In genomic region chr6:53616450-53617357, GRCh38 we compare ENCODE assay signal across 20 cellular contexts. TPM values are rescaled to one million over a fixed set of nuclear protein-coding genes. Genes with fewer than 3 reads are reported as not detected.
A peak's percentile ranks its signal among the peaks of the same experiment; 100 is the strongest.
DNase-seq lines count a peak whose midpoint lies in the region; ATAC-seq, FAIRE-seq and TF ChIP-seq lines count a peak whose summit lies in the region.
"Had no signal": no experiment of that assay in that cellular context is flagged by ENCODE, and none has a peak within 500 bp of the region (broad histone marks: within the 10 kb centered on the region; RNA-seq: fewer than 3 reads in every experiment).

No MANE protein-coding gene starts in this region.

- RAD21 ChIA-PET in HCT116 (lab: Charles Lee; ENCODE audit: low non-redundant PET in 1 of 2, low total read pairs in 2 of 2, uncharacterized antibody in 2 of 2, unreplicated experiment in 2 of 2) = no interaction called here

- H3K4me1 ChIP-seq in HCT116 (ENCODE audit: control insufficient read depth in 1 of 2, insufficient read depth in 2 of 2, low read length in 2 of 2) = peaks cover 23 to 54% of the 10 kb centered on the region in 2 experiments
- peaks cover 38% of the 10 kb centered on the region for H3K4me1 ChIP-seq in keratinocyte (ENCODE audit: control insufficient read depth, extremely low read depth, insufficient read depth, low read length)
- H3K4me1 ChIP-seq: vagina had no signal

- dilution Hi-C loops in keratinocyte (cut with MboI; ENCODE audit: extremely low pct_ligation_motif_present, low sequenced_read_pairs) = no loop called here

- peaks cover 25% of the 10 kb centered on the region for H3K27me3 Mint-ChIP-seq in stimulated activated memory B cell treated with anti-CD40 and anti-IgM and Interleukin-4, amounts not matched to agents 10 μg/mL and 1 μg/mL and 100 μg/mL, for 72 hours
- peaks cover 2% of the 10 kb centered on the region for H3K27me3 Mint-ChIP-seq in activated CD4-positive, alpha-beta T cell treated with anti-CD3 and anti-CD28 coated beads, Interleukin-2, amount 10 ng/mL, durations not matched to agents 7 days and 5 days
- peaks cover 20 to 31% of the 10 kb centered on the region in 2 donors for H3K27me3 Mint-ChIP-seq in T-cell

- peak; percentile 75 for FAIRE-seq in keratinocyte (lab: Jason Lieb, UNC)
- FAIRE-seq: D721Med, GM12892 had no signal

- no peaks in the 10 kb centered on the region for H3K36me3 Mint-ChIP-seq in stimulated activated memory B cell treated with anti-CD40 and anti-IgM and Interleukin-4, amounts not matched to agents 10 μg/mL and 1 μg/mL and 100 μg/mL, for 72 hours
- H3K36me3 Mint-ChIP-seq in activated CD4-positive, alpha-beta T cell treated with anti-CD3 and anti-CD28 coated beads, Interleukin-2, amount 10 ng/mL, durations not matched to agents 7 days and 5 days (ENCODE audit: low read depth) = no peaks in the 10 kb centered on the region
- H3K36me3 Mint-ChIP-seq in T-cell = no peaks in the 10 kb centered on the region

- BruUV-seq in HCT116 (replicated peaks; lab: Mats Ljungman, UMichigan) = TSS peak; percentile 73

- H3K4me3 ChIP-seq in HCT116 (replicated peaks in 1 of 2; ENCODE audit: low read depth in 1 of 2, low read length in 2 of 2) (peak overlapping the region in 1 of 2 experiments; percentile 37; a peak in 2 of 4 replicates), keratinocyte (ENCODE audit: control insufficient read depth in 2 of 3, extremely low read depth in 1 of 3, insufficient read depth in 2 of 3, low read depth in 1 of 3, low read length in 3 of 3) (peak overlapping the region in 1 of 3 experiments; percentile 15)
- H3K4me3 ChIP-seq: mucosa of descending colon, vagina had no signal

- H3K9ac ChIP-seq in HCT116 (ENCODE audit: low read length) = peak overlapping the region; percentile 72
- H3K9ac ChIP-seq in keratinocyte (ENCODE audit: control insufficient read depth, extremely low read depth, insufficient read depth, low read length) = peak overlapping the region; percentile 82

- CTCF ChIA-PET in HCT116 (lab: Charles Lee) (interaction anchor here (1.3 kb wide), 1 partner anchor 35 kb away, joined by 4 read pairs; no protein-coding TSS in a partner anchor), T-cell (lab: Charles Lee) (interaction anchor here in 1 of 2 donors (0.6 kb wide), 1 partner anchor 28 kb away, joined by 3 read pairs; no protein-coding TSS in a partner anchor)
- CTCF ChIA-PET in activated CD4-positive, alpha-beta T cell treated with anti-CD3 and anti-CD28 coated beads, Interleukin-2, amount 10 ng/mL, durations not matched to agents 7 days and 5 days (lab: Charles Lee) = interaction anchor here (1.4 kb wide), 1 partner anchor 15 kb away, joined by 3 read pairs; no protein-coding TSS in a partner anchor

- H3K79me2 ChIP-seq in HCT116 (ENCODE audit: insufficient read depth, low read length) (no peaks in the 10 kb centered on the region), keratinocyte (ENCODE audit: control insufficient read depth, insufficient read depth, low read length) (no peaks in the 10 kb centered on the region)

- H3K4me3 Mint-ChIP-seq in stimulated activated memory B cell treated with anti-CD40 and anti-IgM and Interleukin-4, amounts not matched to agents 10 μg/mL and 1 μg/mL and 100 μg/mL, for 72 hours = no peak overlapping the region
- H3K4me3 Mint-ChIP-seq in activated CD4-positive, alpha-beta T cell treated with anti-CD3 and anti-CD28 coated beads, Interleukin-2, amount 10 ng/mL, durations not matched to agents 7 days and 5 days = no peak overlapping the region
- no peak overlapping the region for H3K4me3 Mint-ChIP-seq in T-cell
- H3K4me3 Mint-ChIP-seq: HFFc6; stimulated activated naive CD8-positive, alpha-beta T cell treated with anti-CD3 and anti-CD28 coated beads, Interleukin-15, amount 100 ng/mL, for 72 hours had no signal

- H2AFZ ChIP-seq in HCT116 (ENCODE audit: low read depth, low read length, poor library complexity, severe bottlenecking) = peak overlapping the region; percentile 79
- no peak overlapping the region for H2AFZ ChIP-seq in keratinocyte (ENCODE audit: control insufficient read depth, low read length)

- no peaks in the 10 kb centered on the region for H3K36me3 ChIP-seq in HCT116 (ENCODE audit: control insufficient read depth in 1 of 2, insufficient read depth in 2 of 2, low read length in 2 of 2)
- no peaks in the 10 kb centered on the region for H3K36me3 ChIP-seq in keratinocyte (ENCODE audit: control insufficient read depth in 2 of 2, extremely low read depth in 1 of 2, insufficient read depth in 2 of 2, low read length in 2 of 2)
- H3K36me3 ChIP-seq: vagina had no signal

- POLR2A ChIA-PET in HCT116 (lab: Charles Lee) (interaction anchor here (1.5 kb wide), 1 partner anchor 68 kb away, joined by 4 read pairs; no protein-coding TSS in a partner anchor), T-cell (lab: Charles Lee) (no interaction called here)
- POLR2A ChIA-PET in activated CD4-positive, alpha-beta T cell treated with anti-CD3 and anti-CD28 coated beads, Interleukin-2, amount 10 ng/mL, durations not matched to agents 7 days and 5 days (lab: Charles Lee) = no interaction called here

- DNase-seq in HCT116 (ENCODE audit: low read depth, low spot score) = peak; percentile 39
- peak; percentile 49 for DNase-seq in SW480 (ENCODE audit: low spot score)
- no peak for DNase-seq in keratinocyte (ENCODE audit: low read depth, low spot score)
- DNase-seq in activated CD4-positive, alpha-beta T cell treated with anti-CD3 and anti-CD28 coated beads, Interleukin-2, amount 10 ng/mL, durations not matched to agents 7 days and 5 days = no peak
- DNase-seq in NCI-H446 (lab: John Stamatoyannopoulos, UW) = no peak
- DNase-seq in T-cell = no peak
- no peak for DNase-seq in NK-92 treated with Interleukin-12 subunit alpha and Interleukin-12 subunit beta, amount 100 ng/mL, for 24 hours (lab: John Stamatoyannopoulos, UW)
- DNase-seq: activated gamma-delta T cell; foreskin melanocyte; GF-D8; HFFc6; NCI-H1092; NCI-H82; stimulated activated CD4-positive, alpha-beta T cell treated with anti-CD3 and anti-CD28 coated beads, Interleukin-1b, Interleukin-23, amount 100 ng/mL, for 48 hours; stimulated activated naive CD8-positive, alpha-beta T cell treated with anti-CD3 and anti-CD28 coated beads, Interleukin-15, amount 100 ng/mL, for 72 hours had no signal

- H3K27ac ChIP-seq in HCT116 (ENCODE audit: low read depth, low read length) (peak overlapping the region; percentile 79), keratinocyte (ENCODE audit: control insufficient read depth, insufficient read depth, low read length) (peak overlapping the region; percentile 99)
- H3K27ac ChIP-seq: vagina had no signal

- no peaks in the 10 kb centered on the region for H3K27me3 ChIP-seq in HCT116 (ENCODE audit: insufficient read depth, low read length)
- no peaks in the 10 kb centered on the region for H3K27me3 ChIP-seq in keratinocyte (ENCODE audit: control insufficient read depth, extremely low read depth, insufficient read depth, low read length)
- H3K27me3 ChIP-seq: vagina had no signal

- ATAC-seq in HCT116 (peak; percentile 36), T-cell (replicated peaks in 1 of 4) (no peak)
- no peak for ATAC-seq in stimulated activated memory B cell treated with anti-CD40 and anti-IgM and Interleukin-4, amounts not matched to agents 10 μg/mL and 1 μg/mL and 100 μg/mL, for 72 hours
- ATAC-seq: stimulated activated naive CD8-positive, alpha-beta T cell treated with anti-CD3 and anti-CD28 coated beads, Interleukin-15, amount 100 ng/mL, for 72 hours had no signal

- H3K9me3 Mint-ChIP-seq in stimulated activated memory B cell treated with anti-CD40 and anti-IgM and Interleukin-4, amounts not matched to agents 10 μg/mL and 1 μg/mL and 100 μg/mL, for 72 hours = no peaks in the 10 kb centered on the region
- no peaks in the 10 kb centered on the region for H3K9me3 Mint-ChIP-seq in activated CD4-positive, alpha-beta T cell treated with anti-CD3 and anti-CD28 coated beads, Interleukin-2, amount 10 ng/mL, durations not matched to agents 7 days and 5 days
- no peaks in the 10 kb centered on the region for H3K9me3 Mint-ChIP-seq in T-cell
- H3K9me3 Mint-ChIP-seq: HFFc6; stimulated activated naive CD8-positive, alpha-beta T cell treated with anti-CD3 and anti-CD28 coated beads, Interleukin-15, amount 100 ng/mL, for 72 hours had no signal

- no peaks in the 10 kb centered on the region for H3K9me1 ChIP-seq in keratinocyte (ENCODE audit: control insufficient read depth, extremely low read depth, insufficient read depth, low read length)

- no peak for TF ChIP-seq POLR2A in HCT116 (IDR thresholded peaks at IDR 0.05; ENCODE audit: borderline replicate concordance, extremely low read depth, insufficient read depth, insufficient read length)

- no peaks in the 10 kb centered on the region for H3K9me2 ChIP-seq in HCT116 (ENCODE audit: insufficient read depth)

- no peak for TF ChIP-seq CTCF in HCT116 (IDR thresholded peaks at IDR 0.05 in 2 of 3, conservative IDR thresholded peaks at IDR 0.05 in 1 of 3; ENCODE audit: borderline replicate concordance in 1 of 3, insufficient read depth in 1 of 3, low read depth in 2 of 3, low read length in 2 of 3)
- no peak for TF ChIP-seq CTCF in keratinocyte (optimal IDR thresholded peaks at IDR 0.05 in 1 of 3, IDR thresholded peaks at IDR 0.05 in 1 of 3, conservative IDR thresholded peaks at IDR 0.05 in 1 of 3; ENCODE audit: extremely low read depth in 1 of 3, insufficient read depth in 2 of 3, low read length in 3 of 3)

- H3K4me2 ChIP-seq in HCT116 (ENCODE audit: low read length) = peak overlapping the region; percentile 72
- H3K4me2 ChIP-seq in keratinocyte (ENCODE audit: control insufficient read depth, extremely low read depth, insufficient read depth, low read depth, low read length) = peak overlapping the region; percentile 92

- H3K9me3 ChIP-seq in HCT116 (ENCODE audit: control insufficient read depth in 1 of 2, insufficient read depth in 1 of 2, low read depth in 1 of 2, low read length in 2 of 2) (no peaks in the 10 kb centered on the region), keratinocyte (ENCODE audit: control insufficient read depth, low read depth, low read length) (no peaks in the 10 kb centered on the region)
- H3K9me3 ChIP-seq: mucosa of descending colon, vagina had no signal

- peak overlapping the region; percentile 12 for H3K27ac Mint-ChIP-seq in stimulated activated memory B cell treated with anti-CD40 and anti-IgM and Interleukin-4, amounts not matched to agents 10 μg/mL and 1 μg/mL and 100 μg/mL, for 72 hours
- no peak overlapping the region for H3K27ac Mint-ChIP-seq in activated CD4-positive, alpha-beta T cell treated with anti-CD3 and anti-CD28 coated beads, Interleukin-2, amount 10 ng/mL, durations not matched to agents 7 days and 5 days
- H3K27ac Mint-ChIP-seq in T-cell = no peak overlapping the region
- H3K27ac Mint-ChIP-seq: HFFc6 had no signal

- TF ChIP-seq RAD21 in HCT116 (IDR thresholded peaks at IDR 0.05; ENCODE audit: low read depth) = no peak

- intact Hi-C loops in HCT116 (cut with micrococcal nuclease) = loop anchor here (1.0 kb wide), 1 partner anchor 68 kb away; no protein-coding TSS in a partner anchor

- H3K4me1 Mint-ChIP-seq in stimulated activated memory B cell treated with anti-CD40 and anti-IgM and Interleukin-4, amounts not matched to agents 10 μg/mL and 1 μg/mL and 100 μg/mL, for 72 hours = peaks cover 16% of the 10 kb centered on the region
- no peaks in the 10 kb centered on the region for H3K4me1 Mint-ChIP-seq in activated CD4-positive, alpha-beta T cell treated with anti-CD3 and anti-CD28 coated beads, Interleukin-2, amount 10 ng/mL, durations not matched to agents 7 days and 5 days
- H3K4me1 Mint-ChIP-seq in T-cell = no peaks in the 10 kb centered on the region

- H4K20me1 ChIP-seq in HCT116 (ENCODE audit: insufficient read depth) (no peaks in the 10 kb centered on the region), keratinocyte (ENCODE audit: control insufficient read depth, extremely low read depth, insufficient read depth, low read length) (no peaks in the 10 kb centered on the region)

RNA-seq across cellular contexts. Expression of gene KLHL31, which starts 48.9 kb away (rescaled TPM):
- 0.57 TPM for total RNA-seq in HCT116 (2021; ENCODE audit: unreplicated experiment)
- polyA plus RNA-seq in HCT116 (2012) = 0.24 and 0.30 TPM in 2 replicates
- 0.08 to 0.76 TPM (median 0.42 TPM) in 3 replicates for polyA plus RNA-seq in keratinocyte
- polyA plus RNA-seq in keratinocyte (2011; ENCODE audit: low read depth) = 1.1 TPM
- polyA plus RNA-seq in keratinocyte (2011; cell fraction: cytosol; rRNA removed) = 0.17 and 0.26 TPM in 2 replicates
- polyA plus RNA-seq in keratinocyte (2011; cell fraction: nucleus; rRNA removed) = 3.1 and 3.2 TPM in 2 replicates
- 0.19 and 2.2 TPM in 2 replicates for polyA plus RNA-seq in keratinocyte (2012; ENCODE audit: low replicate concordance)
- polyA minus RNA-seq in keratinocyte = 0.99 to 1.1 TPM in 2 of 3 replicates, not detected in the other
- not detected for polyA minus RNA-seq in keratinocyte (2011; cell fraction: cytosol; rRNA and poly(A)+ RNA removed)
- 1.3 and 3.5 TPM in 2 replicates for polyA minus RNA-seq in keratinocyte (2011; cell fraction: nucleus; rRNA and poly(A)+ RNA removed)
- total RNA-seq in activated CD4-positive, alpha-beta T cell treated with anti-CD3 and anti-CD28 coated beads, Interleukin-2, amount 10 ng/mL, durations not matched to agents 7 days and 5 days = under 1 TPM; 0.07 to 0.15 TPM
- total RNA-seq in T-cell = under 1 TPM in 3 of 5 donors, not detected in 2; 0.25 to 0.58 (median 0.43) TPM
- total RNA-seq: HFFc6 had no signal

Comparison
In these comparisons a context has a peak if more than half of its experiments do, and no peak if none do; other contexts are left out.
1. DNase-seq: peak in HCT116 (single experiment) and SW480 (single experiment); none in keratinocyte (single experiment), activated CD4-positive, alpha-beta T cell treated with anti-CD3 and anti-CD28 coated beads, Interleukin-2, amount 10 ng/mL, durations not matched to agents 7 days and 5 days (single experiment), NCI-H446 (0 of 2), T-cell (0 of 34) and NK-92 treated with Interleukin-12 subunit alpha and Interleukin-12 subunit beta, amount 100 ng/mL, for 24 hours (single experiment).